ENCODE assay signal across 1 cellular context in the genomic region with DNA sequence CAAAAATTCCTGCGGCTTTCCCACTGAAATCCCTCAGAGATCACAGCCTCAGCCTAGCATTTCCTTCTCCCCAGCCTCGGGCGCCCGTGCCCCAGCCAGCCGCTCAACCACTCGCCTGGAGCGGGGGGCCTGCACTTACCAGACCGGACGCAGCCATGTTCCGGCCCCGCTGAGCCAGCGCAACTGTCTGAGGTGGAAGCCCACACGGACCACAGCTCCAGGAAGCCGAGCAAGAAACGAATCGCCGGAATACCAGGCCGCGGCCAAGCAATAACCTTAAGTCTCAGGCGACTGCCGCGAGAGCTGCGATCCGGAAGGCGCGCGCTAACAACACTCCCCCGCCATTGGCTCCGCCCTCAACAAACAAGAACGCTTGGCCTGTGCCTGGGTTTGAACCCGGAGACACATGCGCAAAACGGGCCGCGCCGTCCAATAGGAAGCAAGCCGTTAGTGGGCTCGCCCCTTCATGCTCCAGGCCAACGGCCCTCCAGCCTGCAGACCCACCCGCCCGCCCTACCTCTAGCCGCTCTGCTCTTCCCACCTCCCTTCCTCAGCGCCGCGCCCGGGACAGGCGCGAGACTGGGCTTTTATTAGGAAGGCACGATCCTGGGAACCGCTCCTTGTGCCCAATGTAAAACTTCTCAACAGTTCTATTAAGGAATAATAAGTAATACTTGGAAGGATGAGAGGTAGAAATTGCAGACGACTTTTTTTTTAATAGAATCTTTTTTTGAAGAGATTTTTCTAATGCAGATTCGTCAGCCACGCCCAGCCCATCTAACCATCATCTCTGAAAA.
TF ChIP-seq lines count a peak whose summit lies in the region.

A gene with protein sequence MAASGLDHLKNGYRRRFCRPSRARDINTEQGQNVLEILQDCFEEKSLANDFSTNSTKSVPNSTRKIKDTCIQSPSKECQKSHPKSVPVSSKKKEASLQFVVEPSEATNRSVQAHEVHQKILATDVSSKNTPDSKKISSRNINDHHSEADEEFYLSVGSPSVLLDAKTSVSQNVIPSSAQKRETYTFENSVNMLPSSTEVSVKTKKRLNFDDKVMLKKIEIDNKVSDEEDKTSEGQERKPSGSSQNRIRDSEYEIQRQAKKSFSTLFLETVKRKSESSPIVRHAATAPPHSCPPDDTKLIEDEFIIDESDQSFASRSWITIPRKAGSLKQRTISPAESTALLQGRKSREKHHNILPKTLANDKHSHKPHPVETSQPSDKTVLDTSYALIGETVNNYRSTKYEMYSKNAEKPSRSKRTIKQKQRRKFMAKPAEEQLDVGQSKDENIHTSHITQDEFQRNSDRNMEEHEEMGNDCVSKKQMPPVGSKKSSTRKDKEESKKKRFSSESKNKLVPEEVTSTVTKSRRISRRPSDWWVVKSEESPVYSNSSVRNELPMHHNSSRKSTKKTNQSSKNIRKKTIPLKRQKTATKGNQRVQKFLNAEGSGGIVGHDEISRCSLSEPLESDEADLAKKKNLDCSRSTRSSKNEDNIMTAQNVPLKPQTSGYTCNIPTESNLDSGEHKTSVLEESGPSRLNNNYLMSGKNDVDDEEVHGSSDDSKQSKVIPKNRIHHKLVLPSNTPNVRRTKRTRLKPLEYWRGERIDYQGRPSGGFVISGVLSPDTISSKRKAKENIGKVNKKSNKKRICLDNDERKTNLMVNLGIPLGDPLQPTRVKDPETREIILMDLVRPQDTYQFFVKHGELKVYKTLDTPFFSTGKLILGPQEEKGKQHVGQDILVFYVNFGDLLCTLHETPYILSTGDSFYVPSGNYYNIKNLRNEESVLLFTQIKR (minus strand): TSS at position 305 of the 797 bp plus-strand sequence. CDS start 148 bp downstream, at position 157.

TF ChIP-seq in K562, 482 proteins besides CTCF, POLR2A, EP300 and RAD21 (continued from another document and continues in another):
- TF ChIP-seq, protein P1, sequence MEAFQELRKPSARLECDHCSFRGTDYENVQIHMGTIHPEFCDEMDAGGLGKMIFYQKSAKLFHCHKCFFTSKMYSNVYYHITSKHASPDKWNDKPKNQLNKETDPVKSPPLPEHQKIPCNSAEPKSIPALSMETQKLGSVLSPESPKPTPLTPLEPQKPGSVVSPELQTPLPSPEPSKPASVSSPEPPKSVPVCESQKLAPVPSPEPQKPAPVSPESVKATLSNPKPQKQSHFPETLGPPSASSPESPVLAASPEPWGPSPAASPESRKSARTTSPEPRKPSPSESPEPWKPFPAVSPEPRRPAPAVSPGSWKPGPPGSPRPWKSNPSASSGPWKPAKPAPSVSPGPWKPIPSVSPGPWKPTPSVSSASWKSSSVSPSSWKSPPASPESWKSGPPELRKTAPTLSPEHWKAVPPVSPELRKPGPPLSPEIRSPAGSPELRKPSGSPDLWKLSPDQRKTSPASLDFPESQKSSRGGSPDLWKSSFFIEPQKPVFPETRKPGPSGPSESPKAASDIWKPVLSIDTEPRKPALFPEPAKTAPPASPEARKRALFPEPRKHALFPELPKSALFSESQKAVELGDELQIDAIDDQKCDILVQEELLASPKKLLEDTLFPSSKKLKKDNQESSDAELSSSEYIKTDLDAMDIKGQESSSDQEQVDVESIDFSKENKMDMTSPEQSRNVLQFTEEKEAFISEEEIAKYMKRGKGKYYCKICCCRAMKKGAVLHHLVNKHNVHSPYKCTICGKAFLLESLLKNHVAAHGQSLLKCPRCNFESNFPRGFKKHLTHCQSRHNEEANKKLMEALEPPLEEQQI (IDR thresholded peaks at IDR 0.05) = peak; percentile 96
- TF ChIP-seq SOX6 (IDR thresholded peaks at IDR 0.05) (peak; percentile 52), NBN (IDR thresholded peaks at IDR 0.05; ENCODE audit: low read depth) (0 out of 2 replicates have a peak, but pooled peaks have one; percentile 40), U2AF1 (optimal IDR thresholded peaks at IDR 0.05; ENCODE audit: low read depth, low read length) (no peak), CBX3 (IDR thresholded peaks at IDR 0.05; ENCODE audit: borderline replicate concordance in 1 of 2, low read length in 2 of 2) (peak in 1 of 2 experiments; percentile 74; a peak in 2 of 3 replicates), NR4A1 (CRISPR knock-in tag; IDR thresholded peaks at IDR 0.05) (0 out of 2 replicates have a peak, but pooled peaks have one; percentile 39), NR4A1 (tag; IDR thresholded peaks at IDR 0.05) (peak; percentile 56; the same call in 1 of the 2 replicates), EP400 (IDR thresholded peaks at IDR 0.05) (peak; percentile 84), POLR2G (IDR thresholded peaks at IDR 0.05; ENCODE audit: low read depth, low read length) (peak; percentile 100), GTF2F1 (IDR thresholded peaks at IDR 0.05; ENCODE audit: low read depth, low read length) (peak; percentile 84; the same call in 1 of the 2 replicates), RFX7 (CRISPR knock-in tag; IDR thresholded peaks at IDR 0.05) (no peak), PRPF4 (IDR thresholded peaks at IDR 0.05; ENCODE audit: insufficient read depth, low read depth, low read length, poor library complexity, severe bottlenecking) (peak; percentile 55), NRF1 (conservative IDR thresholded peaks at IDR 0.05 in 1 of 2, IDR thresholded peaks at IDR 0.05 in 1 of 2) (peak; percentile 89 to 91), ZNF436 (CRISPR knock-in tag; IDR thresholded peaks at IDR 0.05) (no peak), CREB5 (CRISPR knock-in tag; IDR thresholded peaks at IDR 0.05) (no peak), TAF9B (IDR thresholded peaks at IDR 0.05; ENCODE audit: partially characterized antibody) (peak; percentile 79), FOXM1 (IDR thresholded peaks at IDR 0.05; ENCODE audit: low read depth) (peak; percentile 97), FOXM1 (CRISPR knock-in tag; IDR thresholded peaks at IDR 0.05; ENCODE audit: low read depth) (peak; percentile 52; the same call in 1 of the 2 replicates), MIER1 (IDR thresholded peaks at IDR 0.05; ENCODE audit: low read depth) (no peak), ZNF217 (CRISPR knock-in tag; IDR thresholded peaks at IDR 0.05) (no peak), CBX1 (IDR thresholded peaks at IDR 0.05; ENCODE audit: low read depth) (no peak), SMC3 (conservative IDR thresholded peaks at IDR 0.05; ENCODE audit: insufficient read depth, low read depth, low read length) (0 out of 2 replicates have a peak, but pooled peaks have one; percentile 16), TCFL5 (CRISPR knock-in tag; conservative IDR thresholded peaks at IDR 0.05) (no peak)
- TF ChIP-seq, protein P2, sequence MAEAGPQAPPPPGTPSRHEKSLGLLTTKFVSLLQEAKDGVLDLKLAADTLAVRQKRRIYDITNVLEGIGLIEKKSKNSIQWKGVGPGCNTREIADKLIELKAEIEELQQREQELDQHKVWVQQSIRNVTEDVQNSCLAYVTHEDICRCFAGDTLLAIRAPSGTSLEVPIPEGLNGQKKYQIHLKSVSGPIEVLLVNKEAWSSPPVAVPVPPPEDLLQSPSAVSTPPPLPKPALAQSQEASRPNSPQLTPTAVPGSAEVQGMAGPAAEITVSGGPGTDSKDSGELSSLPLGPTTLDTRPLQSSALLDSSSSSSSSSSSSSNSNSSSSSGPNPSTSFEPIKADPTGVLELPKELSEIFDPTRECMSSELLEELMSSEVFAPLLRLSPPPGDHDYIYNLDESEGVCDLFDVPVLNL (CRISPR knock-in tag; IDR thresholded peaks at IDR 0.05; ENCODE audit: low read depth) = peak; percentile 65; the same call in 1 of the 2 replicates
- TF ChIP-seq, protein P3, sequence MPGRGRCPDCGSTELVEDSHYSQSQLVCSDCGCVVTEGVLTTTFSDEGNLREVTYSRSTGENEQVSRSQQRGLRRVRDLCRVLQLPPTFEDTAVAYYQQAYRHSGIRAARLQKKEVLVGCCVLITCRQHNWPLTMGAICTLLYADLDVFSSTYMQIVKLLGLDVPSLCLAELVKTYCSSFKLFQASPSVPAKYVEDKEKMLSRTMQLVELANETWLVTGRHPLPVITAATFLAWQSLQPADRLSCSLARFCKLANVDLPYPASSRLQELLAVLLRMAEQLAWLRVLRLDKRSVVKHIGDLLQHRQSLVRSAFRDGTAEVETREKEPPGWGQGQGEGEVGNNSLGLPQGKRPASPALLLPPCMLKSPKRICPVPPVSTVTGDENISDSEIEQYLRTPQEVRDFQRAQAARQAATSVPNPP (IDR thresholded peaks at IDR 0.05; ENCODE audit: borderline replicate concordance, insufficient read depth, insufficient read length) = no peak
- TF ChIP-seq, protein P4, sequence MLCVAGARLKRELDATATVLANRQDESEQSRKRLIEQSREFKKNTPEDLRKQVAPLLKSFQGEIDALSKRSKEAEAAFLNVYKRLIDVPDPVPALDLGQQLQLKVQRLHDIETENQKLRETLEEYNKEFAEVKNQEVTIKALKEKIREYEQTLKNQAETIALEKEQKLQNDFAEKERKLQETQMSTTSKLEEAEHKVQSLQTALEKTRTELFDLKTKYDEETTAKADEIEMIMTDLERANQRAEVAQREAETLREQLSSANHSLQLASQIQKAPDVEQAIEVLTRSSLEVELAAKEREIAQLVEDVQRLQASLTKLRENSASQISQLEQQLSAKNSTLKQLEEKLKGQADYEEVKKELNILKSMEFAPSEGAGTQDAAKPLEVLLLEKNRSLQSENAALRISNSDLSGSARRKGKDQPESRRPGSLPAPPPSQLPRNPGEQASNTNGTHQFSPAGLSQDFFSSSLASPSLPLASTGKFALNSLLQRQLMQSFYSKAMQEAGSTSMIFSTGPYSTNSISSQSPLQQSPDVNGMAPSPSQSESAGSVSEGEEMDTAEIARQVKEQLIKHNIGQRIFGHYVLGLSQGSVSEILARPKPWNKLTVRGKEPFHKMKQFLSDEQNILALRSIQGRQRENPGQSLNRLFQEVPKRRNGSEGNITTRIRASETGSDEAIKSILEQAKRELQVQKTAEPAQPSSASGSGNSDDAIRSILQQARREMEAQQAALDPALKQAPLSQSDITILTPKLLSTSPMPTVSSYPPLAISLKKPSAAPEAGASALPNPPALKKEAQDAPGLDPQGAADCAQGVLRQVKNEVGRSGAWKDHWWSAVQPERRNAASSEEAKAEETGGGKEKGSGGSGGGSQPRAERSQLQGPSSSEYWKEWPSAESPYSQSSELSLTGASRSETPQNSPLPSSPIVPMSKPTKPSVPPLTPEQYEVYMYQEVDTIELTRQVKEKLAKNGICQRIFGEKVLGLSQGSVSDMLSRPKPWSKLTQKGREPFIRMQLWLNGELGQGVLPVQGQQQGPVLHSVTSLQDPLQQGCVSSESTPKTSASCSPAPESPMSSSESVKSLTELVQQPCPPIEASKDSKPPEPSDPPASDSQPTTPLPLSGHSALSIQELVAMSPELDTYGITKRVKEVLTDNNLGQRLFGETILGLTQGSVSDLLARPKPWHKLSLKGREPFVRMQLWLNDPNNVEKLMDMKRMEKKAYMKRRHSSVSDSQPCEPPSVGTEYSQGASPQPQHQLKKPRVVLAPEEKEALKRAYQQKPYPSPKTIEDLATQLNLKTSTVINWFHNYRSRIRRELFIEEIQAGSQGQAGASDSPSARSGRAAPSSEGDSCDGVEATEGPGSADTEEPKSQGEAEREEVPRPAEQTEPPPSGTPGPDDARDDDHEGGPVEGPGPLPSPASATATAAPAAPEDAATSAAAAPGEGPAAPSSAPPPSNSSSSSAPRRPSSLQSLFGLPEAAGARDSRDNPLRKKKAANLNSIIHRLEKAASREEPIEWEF (CRISPR knock-in tag; IDR thresholded peaks at IDR 0.05) = no peak
- TF ChIP-seq, protein P5, sequence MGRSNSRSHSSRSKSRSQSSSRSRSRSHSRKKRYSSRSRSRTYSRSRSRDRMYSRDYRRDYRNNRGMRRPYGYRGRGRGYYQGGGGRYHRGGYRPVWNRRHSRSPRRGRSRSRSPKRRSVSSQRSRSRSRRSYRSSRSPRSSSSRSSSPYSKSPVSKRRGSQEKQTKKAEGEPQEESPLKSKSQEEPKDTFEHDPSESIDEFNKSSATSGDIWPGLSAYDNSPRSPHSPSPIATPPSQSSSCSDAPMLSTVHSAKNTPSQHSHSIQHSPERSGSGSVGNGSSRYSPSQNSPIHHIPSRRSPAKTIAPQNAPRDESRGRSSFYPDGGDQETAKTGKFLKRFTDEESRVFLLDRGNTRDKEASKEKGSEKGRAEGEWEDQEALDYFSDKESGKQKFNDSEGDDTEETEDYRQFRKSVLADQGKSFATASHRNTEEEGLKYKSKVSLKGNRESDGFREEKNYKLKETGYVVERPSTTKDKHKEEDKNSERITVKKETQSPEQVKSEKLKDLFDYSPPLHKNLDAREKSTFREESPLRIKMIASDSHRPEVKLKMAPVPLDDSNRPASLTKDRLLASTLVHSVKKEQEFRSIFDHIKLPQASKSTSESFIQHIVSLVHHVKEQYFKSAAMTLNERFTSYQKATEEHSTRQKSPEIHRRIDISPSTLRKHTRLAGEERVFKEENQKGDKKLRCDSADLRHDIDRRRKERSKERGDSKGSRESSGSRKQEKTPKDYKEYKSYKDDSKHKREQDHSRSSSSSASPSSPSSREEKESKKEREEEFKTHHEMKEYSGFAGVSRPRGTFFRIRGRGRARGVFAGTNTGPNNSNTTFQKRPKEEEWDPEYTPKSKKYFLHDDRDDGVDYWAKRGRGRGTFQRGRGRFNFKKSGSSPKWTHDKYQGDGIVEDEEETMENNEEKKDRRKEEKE (IDR thresholded peaks at IDR 0.05; ENCODE audit: borderline replicate concordance in 1 of 2, control insufficient read depth in 1 of 2, low read depth in 2 of 2, low read length in 1 of 2) = peak in 1 of 2 experiments; percentile 66; a peak in 1 of 4 replicates
- TF ChIP-seq, protein P6, sequence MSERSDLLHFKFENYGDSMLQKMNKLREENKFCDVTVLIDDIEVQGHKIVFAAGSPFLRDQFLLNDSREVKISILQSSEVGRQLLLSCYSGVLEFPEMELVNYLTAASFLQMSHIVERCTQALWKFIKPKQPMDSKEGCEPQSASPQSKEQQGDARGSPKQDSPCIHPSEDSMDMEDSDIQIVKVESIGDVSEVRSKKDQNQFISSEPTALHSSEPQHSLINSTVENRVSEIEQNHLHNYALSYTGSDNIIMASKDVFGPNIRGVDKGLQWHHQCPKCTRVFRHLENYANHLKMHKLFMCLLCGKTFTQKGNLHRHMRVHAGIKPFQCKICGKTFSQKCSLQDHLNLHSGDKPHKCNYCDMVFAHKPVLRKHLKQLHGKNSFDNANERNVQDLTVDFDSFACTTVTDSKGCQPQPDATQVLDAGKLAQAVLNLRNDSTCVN (CRISPR knock-in tag; IDR thresholded peaks at IDR 0.05) = peak; percentile 15; the same call in 1 of the 2 replicates
